In genomic region chr1:32447469-32448185, GRCh38 we compare ENCODE assay signal across 9 cellular contexts. TPM values are rescaled to one million over a fixed set of nuclear protein-coding genes. Genes with fewer than 3 reads are reported as not detected.
DNase-seq lines count a peak whose midpoint lies in the region; ATAC-seq lines count a peak whose summit lies in the region.
"Had no signal": no experiment of that assay in that cellular context is flagged by ENCODE, and none has a peak within 500 bp of the region (broad histone marks: within the 10 kb centered on the region; RNA-seq: fewer than 3 reads in every experiment).

No MANE protein-coding gene starts in this region.

- H3K4me1 ChIP-seq in adipocyte (ENCODE audit: control insufficient read depth, insufficient read depth, low read length): peaks cover 7% of the 10 kb centered on the region
- H3K4me1 ChIP-seq: Peyer's patch had no signal

- no peaks in the 10 kb centered on the region for H3K9me3 ChIP-seq in adipocyte (ENCODE audit: control insufficient read depth, low read length)

- no peaks in the 10 kb centered on the region for H3K36me3 ChIP-seq in H7 (replicated peaks; ENCODE audit: control insufficient read depth, insufficient read depth, low read length)
- H3K36me3 ChIP-seq in adipocyte (ENCODE audit: control insufficient read depth, insufficient read depth, low read length, severe bottlenecking): no peaks in the 10 kb centered on the region
- H3K36me3 ChIP-seq: Peyer's patch had no signal

- intact Hi-C loops in sciatic nerve (cut with DNase I): no loop called here

- H3K4me3 ChIP-seq in H7 (ENCODE audit: insufficient read depth, low read depth, low read length) (peak overlapping the region; percentile 10; the same call in 1 of the 2 replicates), adipocyte (ENCODE audit: low read length) (peak overlapping the region; percentile 74)

- peak overlapping the region; percentile 70 for H3K9ac ChIP-seq in adipocyte (ENCODE audit: low read length)

- no peaks in the 10 kb centered on the region for H3K27me3 ChIP-seq in H7 (ENCODE audit: control insufficient read depth, insufficient read depth, low read length)
- peaks cover 19% of the 10 kb centered on the region for H3K27me3 ChIP-seq in adipocyte (replicated peaks; ENCODE audit: control insufficient read depth, insufficient read depth, low read length)
- H3K27me3 ChIP-seq: Peyer's patch had no signal

- peak; percentile 51 for ATAC-seq in sciatic nerve
- no peak for ATAC-seq in HG03571 (IDR thresholded peaks at IDR 0.05; ENCODE audit: unreplicated experiment)

- DNase-seq in H7: peak; percentile 50
- DNase-seq in adipocyte (ENCODE audit: low read depth): peak; percentile 78
- peak; percentile 80 for DNase-seq in glomerular visceral epithelial cell (ENCODE audit: extremely low spot score)
- no peak for DNase-seq in sciatic nerve (ENCODE audit: low spot score)
- DNase-seq in D341Med (ENCODE audit: low spot score): no peak
- DNase-seq in nucleus accumbens (lab: John Stamatoyannopoulos, UW): no peak
- DNase-seq in GDM1 (lab: John Stamatoyannopoulos, UW): no peak

RNA-seq across cellular contexts. Expression of gene ZBTB8B, which starts 17.2 kb away (rescaled TPM):
- total RNA-seq in H7 (2014; rRNA removed; shearing (Covaris generic)): 1.4 and 2.4 TPM in 2 replicates
- total RNA-seq in sciatic nerve: 0.04 TPM

RNA-seq across cellular contexts. Expression of gene BSDC1, which starts 53.4 kb away (rescaled TPM):
- total RNA-seq in H7 (2014; rRNA removed; shearing (Covaris generic)): 91.5 and 97.8 TPM in 2 replicates
- 83.1 TPM for total RNA-seq in sciatic nerve

Comparison
In these comparisons a context has a peak if more than half of its experiments do, and no peak if none do; other contexts are left out.
1. DNase-seq: peak in H7 (single experiment), adipocyte (single experiment) and glomerular visceral epithelial cell (single experiment); none in sciatic nerve (single experiment), D341Med (single experiment), nucleus accumbens (0 of 56) and GDM1 (single experiment).